ENCODE assay signal across 14 cellular contexts in genomic region chr12:47271800-47272230, GRCh38.
DNase-seq lines count a peak whose midpoint lies in the region; ATAC-seq and TF ChIP-seq lines count a peak whose summit lies in the region.
"Had no signal": no experiment of that assay in that cellular context is flagged by ENCODE, and none has a peak within 500 bp of the region (broad histone marks: within the 10 kb centered on the region; RNA-seq: fewer than 3 reads in every experiment).

No MANE protein-coding gene starts in this region.

- peaks cover 85% of the 10 kb centered on the region for H3K4me1 ChIP-seq in OCI-LY1 (ENCODE audit: insufficient read depth, low read length, severe bottlenecking)
- peaks cover 0 to 2% of the 10 kb centered on the region in 2 donors for H3K4me1 ChIP-seq in breast epithelium

- ATAC-seq in stimulated activated memory B cell treated with anti-CD40 and anti-IgM and Interleukin-4, amounts not matched to agents 10 μg/mL and 1 μg/mL and 100 μg/mL, for 72 hours = no peak

- H3K9me3 Mint-ChIP-seq in activated naive CD4-positive, alpha-beta T cell treated with anti-CD3 and anti-CD28 coated beads for 36 hours = peaks cover 2% of the 10 kb centered on the region
- peaks cover 6% of the 10 kb centered on the region for H3K9me3 Mint-ChIP-seq in stimulated activated memory B cell treated with anti-CD40 and anti-IgM and Interleukin-4, amounts not matched to agents 10 μg/mL and 1 μg/mL and 100 μg/mL, for 72 hours
- H3K9me3 Mint-ChIP-seq: immature natural killer cell had no signal

- H3K27me3 ChIP-seq in OCI-LY1 (ENCODE audit: insufficient read depth, low read length) (no peaks in the 10 kb centered on the region), breast epithelium (no peaks in the 10 kb centered on the region)
- H3K27me3 ChIP-seq: testis had no signal

- no peak overlapping the region for H3K4me3 ChIP-seq in OCI-LY1 (ENCODE audit: low read depth, low read length, poor library complexity, severe bottlenecking)
- H3K4me3 ChIP-seq in breast epithelium = no peak overlapping the region
- H3K4me3 ChIP-seq: testis had no signal

- CTCF ChIA-PET in activated naive CD4-positive, alpha-beta T cell treated with anti-CD3 and anti-CD28 coated beads for 36 hours (lab: Charles Lee) = interaction anchor here (0.9 to 2.1 kb wide), 3 partner anchors 10 to 238 kb away, joined by 3 to 8 read pairs (median 6); no protein-coding TSS in a partner anchor

- H2AFZ ChIP-seq in OCI-LY1 (ENCODE audit: low read length) = no peak overlapping the region

- TF ChIP-seq CTCF in OCI-LY1 (IDR thresholded peaks at IDR 0.05; ENCODE audit: low read length) (no peak), breast epithelium (IDR thresholded peaks at IDR 0.05) (no peak)

- peak overlapping the region; percentile 1 for H3K4me3 Mint-ChIP-seq in activated naive CD4-positive, alpha-beta T cell treated with anti-CD3 and anti-CD28 coated beads for 36 hours
- H3K4me3 Mint-ChIP-seq in stimulated activated memory B cell treated with anti-CD40 and anti-IgM and Interleukin-4, amounts not matched to agents 10 μg/mL and 1 μg/mL and 100 μg/mL, for 72 hours = no peak overlapping the region
- H3K4me3 Mint-ChIP-seq: immature natural killer cell, mesothelial cell of epicardium had no signal

- peak overlapping the region; percentile 14 for H3K9ac ChIP-seq in OCI-LY1 (ENCODE audit: low read length)

- H3K9me3 ChIP-seq in OCI-LY1 (ENCODE audit: low read length) = peaks cover 8% of the 10 kb centered on the region; the same call in 1 of the 2 replicates
- H3K9me3 ChIP-seq in breast epithelium = no peaks in the 10 kb centered on the region
- H3K9me3 ChIP-seq: testis had no signal

- peaks cover 82% of the 10 kb centered on the region for H3K4me1 Mint-ChIP-seq in activated naive CD4-positive, alpha-beta T cell treated with anti-CD3 and anti-CD28 coated beads for 36 hours (ENCODE audit: low read depth)
- peaks cover 83% of the 10 kb centered on the region for H3K4me1 Mint-ChIP-seq in stimulated activated memory B cell treated with anti-CD40 and anti-IgM and Interleukin-4, amounts not matched to agents 10 μg/mL and 1 μg/mL and 100 μg/mL, for 72 hours

- H3K36me3 Mint-ChIP-seq in activated naive CD4-positive, alpha-beta T cell treated with anti-CD3 and anti-CD28 coated beads for 36 hours (ENCODE audit: low read depth) = no peaks in the 10 kb centered on the region
- H3K36me3 Mint-ChIP-seq in stimulated activated memory B cell treated with anti-CD40 and anti-IgM and Interleukin-4, amounts not matched to agents 10 μg/mL and 1 μg/mL and 100 μg/mL, for 72 hours = no peaks in the 10 kb centered on the region
- H3K36me3 Mint-ChIP-seq: mesothelial cell of epicardium had no signal

- H4K20me1 ChIP-seq in OCI-LY1 (ENCODE audit: insufficient read depth, low read length) = no peaks in the 10 kb centered on the region

- no peaks in the 10 kb centered on the region for H3K27me3 Mint-ChIP-seq in activated naive CD4-positive, alpha-beta T cell treated with anti-CD3 and anti-CD28 coated beads for 36 hours (ENCODE audit: low read depth)
- no peaks in the 10 kb centered on the region for H3K27me3 Mint-ChIP-seq in stimulated activated memory B cell treated with anti-CD40 and anti-IgM and Interleukin-4, amounts not matched to agents 10 μg/mL and 1 μg/mL and 100 μg/mL, for 72 hours

- no peak for DNase-seq in activated naive CD4-positive, alpha-beta T cell treated with anti-CD3 and anti-CD28 coated beads for 36 hours
- DNase-seq in activated naive CD4-positive, alpha-beta T cell treated with anti-CD3 and anti-CD28 coated beads, Interleukin-2, amount 50 U/mL, for 16 hours = no peak
- DNase-seq in breast epithelium (ENCODE audit: low spot score in 2 of 2) (no peak), middle frontal gyrus (ENCODE audit: extremely low spot score, low spot score) (no peak), NCI-H526 (lab: John Stamatoyannopoulos, UW) (no peak), mesenteric fat pad (ENCODE audit: low spot score) (no peak)
- DNase-seq: DMS79, immature natural killer cell, NCI-H187 treated with DMSO at 0.1 percent for 48 hours, NCI-H774 had no signal

- intact Hi-C loops in activated naive CD4-positive, alpha-beta T cell treated with anti-CD3 and anti-CD28 coated beads for 36 hours (cut with micrococcal nuclease) = loop anchor here (1.0 to 10.0 kb wide), 5 partner anchors 35 to 897 kb away; partner anchors contain the start of gene SLC38A2
- intact Hi-C loops in breast epithelium (cut with DNase I; ENCODE audit: low total_unique reads) = no loop called here

- no peaks in the 10 kb centered on the region for H3F3A ChIP-seq in OCI-LY1 (ENCODE audit: insufficient read depth, low read length)

- TF ChIP-seq POLR2A in breast epithelium (IDR thresholded peaks at IDR 0.05) = no peak

- peak overlapping the region; percentile 6; the same call in 1 of the 2 replicates for H3K4me2 ChIP-seq in OCI-LY1 (ENCODE audit: low read length)

- no peaks in the 10 kb centered on the region for H3K79me2 ChIP-seq in OCI-LY1 (ENCODE audit: insufficient read depth, low read length)

- no peaks in the 10 kb centered on the region for H3K9me2 ChIP-seq in OCI-LY1 (ENCODE audit: low read depth, low read length)

- H3K27ac ChIP-seq in OCI-LY1 (ENCODE audit: low read depth, low read length, poor library complexity, severe bottlenecking) (peak overlapping the region; percentile 84), breast epithelium (peak overlapping the region; percentile 53 to 72)

- peak overlapping the region; percentile 90 for H3K27ac Mint-ChIP-seq in activated naive CD4-positive, alpha-beta T cell treated with anti-CD3 and anti-CD28 coated beads for 36 hours
- H3K27ac Mint-ChIP-seq in stimulated activated memory B cell treated with anti-CD40 and anti-IgM and Interleukin-4, amounts not matched to agents 10 μg/mL and 1 μg/mL and 100 μg/mL, for 72 hours = peak overlapping the region; percentile 87
- H3K27ac Mint-ChIP-seq: mesothelial cell of epicardium had no signal

- H3K36me3 ChIP-seq in OCI-LY1 (ENCODE audit: insufficient read depth, low read length) (peaks cover 6% of the 10 kb centered on the region; the same call in 1 of the 2 replicates), breast epithelium (no peaks in the 10 kb centered on the region)
